ENCODE assay signal across 29 cellular contexts in genomic region chr10:62177111-62177510, GRCh38.
"Had no signal": no experiment of that assay in that cellular context is flagged by ENCODE, and none has a peak within 500 bp of the region (broad histone marks: within the 10 kb centered on the region; RNA-seq: fewer than 3 reads in every experiment).

No MANE protein-coding gene starts in this region.

- H3K27me3 ChIP-seq: breast epithelium, esophagus muscularis mucosa, ovary, thyroid gland, upper lobe of left lung, vagina had no signal

- H3K27ac ChIP-seq: breast epithelium, esophagus muscularis mucosa, ovary, prostate gland, skin epidermis, thyroid gland, upper lobe of left lung, vagina had no signal

- H3K36me3 ChIP-seq: breast epithelium, esophagus muscularis mucosa, ovary, prostate gland, thyroid gland, upper lobe of left lung, vagina had no signal

- H3K27ac Mint-ChIP-seq: activated T-cell treated with anti-CD3 and anti-CD28 coated beads, Interleukin-2, amount 50 U/mL, for 24 hours; stimulated activated naive CD8-positive, alpha-beta T cell treated with anti-CD3 and anti-CD28 coated beads, Interleukin-15, amount 100 ng/mL, for 72 hours had no signal

- H3K4me3 Mint-ChIP-seq: activated CD4-positive, alpha-beta T cell treated with anti-CD3 and anti-CD28 coated beads for 36 hours; activated T-cell treated with anti-CD3 and anti-CD28 coated beads, Interleukin-2, amount 50 U/mL, for 24 hours; activated T-helper 17 cell treated with anti-CD3 and anti-CD28 coated beads, Interleukin-2, amount 50 U/mL, for 72 hours; stimulated activated naive CD8-positive, alpha-beta T cell treated with anti-CD3 and anti-CD28 coated beads, Interleukin-15, amount 100 ng/mL, for 72 hours had no signal

- H3K4me3 ChIP-seq: breast epithelium, esophagus muscularis mucosa, mucosa of descending colon, ovary, prostate gland, skin epidermis, thyroid gland, upper lobe of left lung, vagina had no signal

- DNase-seq: activated CD4-positive, alpha-beta T cell treated with anti-CD3 and anti-CD28 coated beads for 36 hours; activated CD4-positive, CD25-positive, alpha-beta regulatory T cell; activated CD8-positive, alpha-beta memory T cell treated with anti-CD3 and anti-CD28 coated beads for 24 hours; activated gamma-delta T cell treated with Interleukin-2 at 50 U/mL for 16 hours; activated T-cell treated with anti-CD3 and anti-CD28 coated beads, Interleukin-2, amount 50 U/mL, for 24 hours; amniotic stem cell; central memory CD4-positive, alpha-beta T cell; dermis blood vessel endothelial cell; effector CD4-positive, alpha-beta T cell; islet precursor cell; left cardiac atrium; left ventricle myocardium superior; mucosa of descending colon; ovary; retina; stimulated activated CD4-positive, alpha-beta T cell treated with anti-CD3 and anti-CD28 coated beads, Interleukin-12 subunit alpha, Interleukin-12 subunit beta, amount 100 ng/mL, for 4 hours; stimulated activated CD4-positive, alpha-beta T cell treated with anti-CD3 and anti-CD28 coated beads, Interleukin-4, amount 100 ng/mL, for 1 hour; stimulated activated naive CD8-positive, alpha-beta T cell treated with anti-CD3 and anti-CD28 coated beads, Interleukin-15, amount 100 ng/mL, for 72 hours; substantia nigra; thyroid gland; upper lobe of left lung had no signal

- H3K4me1 ChIP-seq: breast epithelium, esophagus muscularis mucosa, prostate gland, thyroid gland, upper lobe of left lung, vagina had no signal

- ATAC-seq: activated CD4-positive, alpha-beta T cell treated with anti-CD3 and anti-CD28 coated beads for 36 hours; activated naive CD4-positive, alpha-beta T cell treated with anti-CD3 and anti-CD28 coated beads, Interleukin-2, amount 50 U/mL, for 72 hours; activated T-helper 17 cell treated with anti-CD3 and anti-CD28 coated beads, Interleukin-2, amount 50 U/mL, for 72 hours; left cardiac atrium; left ventricle myocardium superior; mucosa of descending colon; sciatic nerve; stimulated activated naive CD8-positive, alpha-beta T cell treated with anti-CD3 and anti-CD28 coated beads, Interleukin-15, amount 100 ng/mL, for 72 hours had no signal

- H3K27me3 Mint-ChIP-seq: activated CD4-positive, alpha-beta T cell treated with anti-CD3 and anti-CD28 coated beads for 36 hours; activated T-cell treated with anti-CD3 and anti-CD28 coated beads, Interleukin-2, amount 50 U/mL, for 24 hours; activated T-helper 17 cell treated with anti-CD3 and anti-CD28 coated beads, Interleukin-2, amount 50 U/mL, for 72 hours; stimulated activated naive CD8-positive, alpha-beta T cell treated with anti-CD3 and anti-CD28 coated beads, Interleukin-15, amount 100 ng/mL, for 72 hours had no signal

- H3K9me3 ChIP-seq: mucosa of descending colon, ovary, prostate gland, thyroid gland, vagina had no signal
